15 cellular contexts compared by ENCODE assay signal in genomic region chr2:217954469-217954868, GRCh38. TPM values are rescaled to one million over a fixed set of nuclear protein-coding genes. Genes with fewer than 3 reads are reported as not detected.
A peak's percentile ranks its signal among the peaks of the same experiment; 100 is the strongest.
DNase-seq lines count a peak whose midpoint lies in the region; ATAC-seq and TF ChIP-seq lines count a peak whose summit lies in the region.
"Had no signal": no experiment of that assay in that cellular context is flagged by ENCODE, and none has a peak within 500 bp of the region (broad histone marks: within the 10 kb centered on the region; RNA-seq: fewer than 3 reads in every experiment).

No MANE protein-coding gene starts in this region.

- DNase-seq in M059J (ENCODE audit: low read depth) (peak; percentile 44), left lobe of liver (ENCODE audit: low spot score) (peak; percentile 46), stomach (no peak), Kasumi-1 (lab: John Stamatoyannopoulos, UW) (no peak), NCI-H2227 treated with DMSO at 0.1 percent for 48 hours (lab: John Stamatoyannopoulos, UW) (no peak)
- DNase-seq: activated T-cell treated with anti-CD3 and anti-CD28 coated beads, Interleukin-2, amount 50 U/mL, for 1 hour; effector CD8-positive, alpha-beta T cell; HFFc6; occipital lobe; stimulated activated CD4-positive, alpha-beta T cell treated with anti-CD3 and anti-CD28 coated beads, Interleukin-1b, Interleukin-23, amount 100 ng/mL, for 48 hours had no signal

- H3K27me3 ChIP-seq in stomach = no peaks in the 10 kb centered on the region
- H3K27me3 ChIP-seq: BLaER1 had no signal

- H3K27ac ChIP-seq in angular gyrus (ENCODE audit: low read depth, low read length) (peak overlapping the region; percentile 4), stomach (peak overlapping the region in 4 of 5 donors; percentile 78 to 83 (median 80))
- H3K27ac ChIP-seq: BLaER1 had no signal

- H3K9me3 ChIP-seq in stomach = no peaks in the 10 kb centered on the region
- H3K9me3 ChIP-seq: BLaER1 had no signal

- TF ChIP-seq CTCF in stomach (IDR thresholded peaks at IDR 0.05) = no peak

- WGBS in stomach, 5 donors = 50 to 66% (median 58%) methylated on average over 3 of the region's 3 CpGs

- ATAC-seq in left lobe of liver = peak; percentile 23
- no peak for ATAC-seq in GM21390 (IDR thresholded peaks at IDR 0.05; ENCODE audit: unreplicated experiment)
- ATAC-seq in HG02981 (IDR thresholded peaks at IDR 0.05; ENCODE audit: unreplicated experiment) = no peak
- ATAC-seq: left colon had no signal

- no peak for TF ChIP-seq POLR2A in stomach (IDR thresholded peaks at IDR 0.05)

- no peak overlapping the region for H3K4me3 ChIP-seq in stomach
- H3K4me3 ChIP-seq: BLaER1 had no signal

- intact Hi-C loops in stomach (cut with DNase I; ENCODE audit: low total_unique reads) = no loop called here

- peaks cover 32 to 82% (median 62%) of the 10 kb centered on the region in 4 donors for H3K4me1 ChIP-seq in stomach

- TF ChIP-seq EP300 in stomach (IDR thresholded peaks at IDR 0.05) = no peak

- H3K36me3 ChIP-seq in stomach = no peaks in the 10 kb centered on the region

RNA-seq across cellular contexts. Expression of gene TNS1, which starts 48.3 kb away (rescaled TPM):
- total RNA-seq in M059J (2014; rRNA removed; shearing (Covaris generic)) = 2.6 and 3.5 TPM in 2 replicates
- total RNA-seq in left lobe of liver = 102 TPM
- total RNA-seq in stomach = 100 to 1,000 TPM; 145 to 682 (median 198) TPM
- polyA plus RNA-seq in stomach = 10 to 100 TPM; 18.5 to 44.9 (median 33.2) TPM

Comparison
In these comparisons a context has a peak if more than half of its experiments do, and no peak if none do; other contexts are left out.
1. DNase-seq: peak in M059J (single experiment) and left lobe of liver (single experiment); none in stomach (single experiment), Kasumi-1 (0 of 2) and NCI-H2227 treated with DMSO at 0.1 percent for 48 hours (single experiment).
2. RNA of gene TNS1, which starts 48.3 kb away (total RNA-seq): 145 to 682 TPM in stomach and 102 TPM in left lobe of liver (single experiment); 2.6 to 3.5 TPM in M059J; every median in the first group is over 10 times any median in the second.